ENCODE assay signal across 19 cellular contexts in the genomic region with DNA sequence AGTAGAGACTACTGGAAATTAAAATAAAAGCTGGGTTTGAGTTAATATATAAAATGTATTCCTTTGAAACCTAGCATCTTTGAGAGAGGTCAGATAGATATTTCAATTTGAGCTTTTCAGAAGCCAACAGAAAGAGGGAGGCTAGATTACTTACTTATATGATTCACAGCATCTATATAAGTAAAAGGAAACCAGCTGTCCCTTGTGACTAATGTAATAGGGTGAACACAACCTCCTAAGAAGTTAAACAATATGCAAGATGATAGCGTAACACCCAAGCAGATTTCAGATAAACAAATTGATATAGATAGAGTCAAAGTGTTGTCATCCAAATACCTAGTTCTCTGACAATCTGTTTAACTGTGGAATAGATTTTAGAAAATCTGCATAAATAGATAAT.
"Had no signal": no experiment of that assay in that cellular context is flagged by ENCODE, and none has a peak within 500 bp of the region (broad histone marks: within the 10 kb centered on the region; RNA-seq: fewer than 3 reads in every experiment).

No MANE protein-coding gene starts in this region.

- H3K27ac ChIP-seq: breast epithelium, dorsolateral prefrontal cortex, heart left ventricle, left lung, psoas muscle, sigmoid colon, upper lobe of right lung had no signal

- H3K4me3 ChIP-seq: breast epithelium, dorsolateral prefrontal cortex, heart left ventricle, left lung, psoas muscle, sigmoid colon, upper lobe of right lung had no signal

- ATAC-seq: esophagus mucosa; heart left ventricle; left lung; natural killer cell treated with Interleukin-12 subunit alpha and Interleukin-12 subunit beta and Interleukin-15 and Interleukin-18, amount 100 ng/mL, for 72 hours; psoas muscle; stimulated activated naive CD8-positive, alpha-beta T cell treated with anti-CD3 and anti-CD28 coated beads, Interleukin-15, Interleukin-2, amounts not matched to agents 100 U/mL and 50 U/mL, for 24 hours; T-helper 17 cell; upper lobe of right lung had no signal

- H3K9me3 ChIP-seq: breast epithelium, psoas muscle, sigmoid colon, upper lobe of right lung had no signal

- H3K36me3 ChIP-seq: breast epithelium, heart left ventricle, left lung, sigmoid colon, upper lobe of right lung had no signal

- DNase-seq: activated CD4-positive, alpha-beta T cell treated with anti-CD3 and anti-CD28 coated beads, Interleukin-2, amount 50 U/mL, for 4 hours; activated CD4-positive, CD25-positive, alpha-beta regulatory T cell treated with anti-CD3 and anti-CD28 coated beads, Interleukin-2, amount 50 U/mL, for 72 hours; activated effector memory CD4-positive, alpha-beta T cell treated with anti-CD3 and anti-CD28 coated beads, Interleukin-2, amount 50 U/mL, for 16 hours; activated naive CD8-positive, alpha-beta T cell treated with anti-CD3 and anti-CD28 coated beads for 36 hours; activated T-cell treated with anti-CD3 and anti-CD28 coated beads, Interleukin-2, amount 50 U/mL, for 24 hours; anterior cingulate cortex; dorsolateral prefrontal cortex; heart left ventricle; left lung; occipital lobe; psoas muscle; sigmoid colon; stimulated activated CD4-positive, alpha-beta T cell treated with anti-CD3 and anti-CD28 coated beads, Interleukin-2, amount 100 ng/mL, for 48 hours; stimulated activated naive CD8-positive, alpha-beta T cell treated with anti-CD3 and anti-CD28 coated beads, Interleukin-15, Interleukin-2, amounts not matched to agents 100 U/mL and 50 U/mL, for 24 hours; T-helper 17 cell; upper lobe of right lung had no signal

- H3K27me3 ChIP-seq: breast epithelium, dorsolateral prefrontal cortex, heart left ventricle, left lung, sigmoid colon, upper lobe of right lung had no signal

- H3K4me1 ChIP-seq: breast epithelium, heart left ventricle, left lung, psoas muscle, sigmoid colon, upper lobe of right lung had no signal
